ENCODE assay signal across 6 cellular contexts in genomic region chr7:100895956-100896742, GRCh38. TPM values are rescaled to one million over a fixed set of nuclear protein-coding genes. Genes with fewer than 3 reads are reported as not detected.
DNase-seq lines count a peak whose midpoint lies in the region; ATAC-seq and TF ChIP-seq lines count a peak whose summit lies in the region.

No MANE protein-coding gene starts in this region.

- ATAC-seq in left ventricle myocardium superior, result peak; percentile 9
- no peak for ATAC-seq in GM18517 (IDR thresholded peaks at IDR 0.05; ENCODE audit: unreplicated experiment)
- no peak for ATAC-seq in GM21423 (IDR thresholded peaks at IDR 0.05; ENCODE audit: unreplicated experiment)

- H3K9me3 ChIP-seq in Peyer's patch (no peaks in the 10 kb centered on the region), suprapubic skin (no peaks in the 10 kb centered on the region)

- 5% methylated on average over 26 of the region's 55 CpGs for WGBS in suprapubic skin

- TF ChIP-seq EP300 in suprapubic skin (IDR thresholded peaks at IDR 0.05), result no peak

- H3K4me3 ChIP-seq in Peyer's patch (peak overlapping the region; percentile 37 to 70 (median 61)), suprapubic skin (peak overlapping the region; percentile 49)

- H3K27me3 ChIP-seq in Peyer's patch, result peaks cover 0 to 16% of the 10 kb centered on the region in 2 donors
- H3K27me3 ChIP-seq in suprapubic skin, result peaks cover 56% of the 10 kb centered on the region

- DNase-seq in DMS79 (lab: John Stamatoyannopoulos, UW) (peak; percentile 17), Peyer's patch (peak in 2 of 3 donors; percentile 81 to 84), left ventricle myocardium superior (peak; percentile 50), suprapubic skin (ENCODE audit: low spot score in 2 of 2) (peak in 1 of 2 donors; percentile 71)

- intact Hi-C loops in left ventricle myocardium superior (cut with micrococcal nuclease), result loop anchor here (5.0 kb wide), 1 partner anchor 161 kb away; no protein-coding TSS in a partner anchor

- H3K36me3 ChIP-seq in Peyer's patch (no peaks in the 10 kb centered on the region), suprapubic skin (no peaks in the 10 kb centered on the region)

- TF ChIP-seq POLR2A in Peyer's patch (IDR thresholded peaks at IDR 0.05) (peak; percentile 40 to 71), suprapubic skin (IDR thresholded peaks at IDR 0.05) (no peak)

- no peak for TF ChIP-seq CTCF in Peyer's patch (IDR thresholded peaks at IDR 0.05)
- no peak for TF ChIP-seq CTCF in suprapubic skin (IDR thresholded peaks at IDR 0.05)

- H3K4me1 ChIP-seq in Peyer's patch (peaks cover 0 to 46% (median 18%) of the 10 kb centered on the region in 4 donors), suprapubic skin (peaks cover 38% of the 10 kb centered on the region)

- H3K27ac ChIP-seq in Peyer's patch (peak overlapping the region in 3 of 4 donors; percentile 35 to 86 (median 82)), suprapubic skin (no peak overlapping the region)

RNA-seq across cellular contexts. Expression of gene ACHE, which starts 0.5 kb away (rescaled TPM):
- total RNA-seq in Peyer's patch (10 to 100 TPM in 3 of 4 donors, 1 to 10 TPM in 1; 3.3 to 35.4 (median 25.3) TPM), left ventricle myocardium superior (0.40 TPM), suprapubic skin (1 to 10 TPM in 1 of 4 donors, under 1 TPM in 2, not detected in 1; 0.30 to 2.5 (median 0.81) TPM)

RNA-seq across cellular contexts. Expression of gene UFSP1, which starts 6.6 kb away (rescaled TPM):
- total RNA-seq in Peyer's patch, result 1 to 10 TPM; 4.1 to 7.0 (median 5.2) TPM
- 1.9 TPM for total RNA-seq in left ventricle myocardium superior
- total RNA-seq in suprapubic skin, result 1 to 10 TPM; 1.1 to 2.3 (median 1.7) TPM

RNA-seq across cellular contexts. Expression of gene SRRT, which starts 21.2 kb away (rescaled TPM):
- 100 to 1,000 TPM in 2 of 4 donors, 10 to 100 TPM in 2; 60.9 to 272 (median 113) TPM for total RNA-seq in Peyer's patch
- total RNA-seq in left ventricle myocardium superior, result 63.2 TPM
- 100 to 1,000 TPM in 2 of 4 donors, 10 to 100 TPM in 2; 62.8 to 163 (median 92.8) TPM for total RNA-seq in suprapubic skin

RNA-seq across cellular contexts. Expression of gene TRIP6, which starts 29.0 kb away (rescaled TPM):
- 10 to 100 TPM in 3 of 4 donors, 1 to 10 TPM in 1; 8.8 to 22.3 (median 15.4) TPM for total RNA-seq in Peyer's patch
- total RNA-seq in left ventricle myocardium superior, result 13.6 TPM
- total RNA-seq in suprapubic skin, result 100 to 1,000 TPM in 1 of 4 donors, 10 to 100 TPM in 3; 66.3 to 113 (median 80.7) TPM

RNA-seq across cellular contexts. Expression of gene SLC12A9, which starts 43.6 kb away (rescaled TPM):
- total RNA-seq in Peyer's patch, result 10 to 100 TPM; 24.8 to 51.1 (median 28.2) TPM
- 9.0 TPM for total RNA-seq in left ventricle myocardium superior
- 10 to 100 TPM; 22.5 to 33.8 (median 26.4) TPM for total RNA-seq in suprapubic skin

Comparison
In these comparisons a context has a peak if more than half of its experiments do, and no peak if none do; other contexts are left out.
1. POLR2A ChIP-seq: peak in Peyer's patch (2 of 2); none in suprapubic skin (0 of 2).